In the genomic region with DNA sequence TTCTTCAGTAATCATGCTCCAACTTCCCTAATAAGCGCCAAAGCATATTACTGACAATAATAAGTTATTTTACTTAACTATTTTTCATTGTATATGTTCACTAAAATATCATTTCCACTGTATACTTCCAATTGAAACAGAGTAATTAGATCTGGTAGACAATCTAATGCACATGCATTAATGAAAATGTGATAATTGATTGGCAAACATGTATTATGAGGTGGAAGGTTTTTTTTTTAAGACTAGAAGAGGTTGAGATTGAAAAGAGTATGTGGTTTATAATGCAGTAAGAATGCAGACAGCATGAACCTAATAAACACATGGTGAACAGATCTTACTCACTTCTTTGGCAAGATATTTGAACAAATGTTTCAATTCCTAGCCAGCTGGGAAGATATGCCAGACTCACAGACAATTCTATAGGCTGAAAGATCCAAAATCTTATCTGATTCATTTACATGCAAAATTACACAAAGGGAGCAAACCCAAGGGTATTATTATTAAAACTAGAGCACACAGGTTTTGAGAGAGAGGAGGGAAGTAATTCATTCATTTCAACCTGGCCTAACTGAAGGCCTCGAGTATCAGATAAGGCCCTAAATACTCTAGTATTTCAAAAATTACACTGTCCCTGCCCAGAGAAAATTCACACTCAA, we compare ENCODE assay signal across 8 cellular contexts. TPM values are rescaled to one million over a fixed set of nuclear protein-coding genes. Genes with fewer than 3 reads are reported as not detected.
DNase-seq lines count a peak whose midpoint lies in the region; ATAC-seq and TF ChIP-seq lines count a peak whose summit lies in the region.
"Had no signal": no experiment of that assay in that cellular context is flagged by ENCODE, and none has a peak within 500 bp of the region (broad histone marks: within the 10 kb centered on the region; RNA-seq: fewer than 3 reads in every experiment).

No MANE protein-coding gene starts in this region.

- 16 to 28% methylated on average over 2 of the region's 2 CpGs for WGBS in GM23248 (ENCODE audit: low coverage in 1 of 2, low lambda C conversion rate in 2 of 2, missing lambda C conversion rate in 2 of 2), 2 experiments

- H3K36me3 ChIP-seq in GM23248 (ENCODE audit: low read depth) (no peaks in the 10 kb centered on the region), SK-N-MC (ENCODE audit: insufficient read depth, low read length) (no peaks in the 10 kb centered on the region; the same call in 1 of the 2 replicates), skeletal muscle tissue (ENCODE audit: control insufficient read depth in 3 of 3, insufficient read depth in 3 of 3, low read length in 3 of 3) (no peaks in the 10 kb centered on the region)
- H3K36me3 ChIP-seq in CD4-positive, alpha-beta memory T cell (ENCODE audit: insufficient read depth, low read length): no peaks in the 10 kb centered on the region

- no peak for ATAC-seq in HG03439 (IDR thresholded peaks at IDR 0.05; ENCODE audit: unreplicated experiment)

- H3K9me3 Mint-ChIP-seq in CD4-positive, alpha-beta memory T cell: peaks cover 0 to 1% (median 0%) of the 10 kb centered on the region in 8 donors

- H3K27ac ChIP-seq in GM23248 (peak overlapping the region; percentile 93), SK-N-MC (peak overlapping the region; percentile 88), skeletal muscle tissue (ENCODE audit: low read depth, low read length) (peak overlapping the region; percentile 23)
- H3K27ac ChIP-seq in CD4-positive, alpha-beta memory T cell (ENCODE audit: low read depth, low read length): no peak overlapping the region

- intact Hi-C loops in CD4-positive, alpha-beta memory T cell (cut with micrococcal nuclease): loop anchor here (5.0 kb wide), 2 partner anchors 53 to 1143 kb away; partner anchors contain the start of gene ITPRID2

- peaks cover 56% of the 10 kb centered on the region for H3F3A ChIP-seq in GM23248 (ENCODE audit: insufficient read depth)

- H3K36me3 Mint-ChIP-seq in CD4-positive, alpha-beta memory T cell: no peaks in the 10 kb centered on the region

- no peaks in the 10 kb centered on the region for H3K27me3 ChIP-seq in GM23248 (replicated peaks; ENCODE audit: insufficient read depth)
- H3K27me3 ChIP-seq in skeletal muscle tissue (ENCODE audit: control insufficient read depth in 3 of 3, insufficient read depth in 3 of 3, low read length in 3 of 3): no peaks in the 10 kb centered on the region
- peaks cover 6% of the 10 kb centered on the region for H3K27me3 ChIP-seq in CD4-positive, alpha-beta memory T cell (ENCODE audit: insufficient read depth, low read length)

- H3K79me2 ChIP-seq in GM23248 (ENCODE audit: insufficient read depth): peaks cover 74% of the 10 kb centered on the region

- H3K9me2 ChIP-seq in GM23248 (ENCODE audit: insufficient read depth): no peaks in the 10 kb centered on the region

- peak overlapping the region; percentile 95 for H3K4me2 ChIP-seq in GM23248 (ENCODE audit: unreplicated experiment)

- H3K9ac ChIP-seq in GM23248 (peak overlapping the region; percentile 98), SK-N-MC (ENCODE audit: insufficient read length) (peak overlapping the region; percentile 76), skeletal muscle tissue (ENCODE audit: low read depth in 1 of 3, low read length in 3 of 3) (peak overlapping the region in 2 of 3 donors; percentile 33 to 87)

- DNase-seq in GM23248 (peak; percentile 88), SK-N-MC (ENCODE audit: low read depth, low spot score) (no peak), fibroblast of pulmonary artery (ENCODE audit: low read depth) (peak; percentile 63), SKM-1 treated with dmso at 0.1 percent for 144 hours (lab: John Stamatoyannopoulos, UW; ENCODE audit: unreplicated experiment) (no peak)
- DNase-seq in CD4-positive, alpha-beta memory T cell: no peak
- DNase-seq: NCI-H146 had no signal

- peak overlapping the region in 2 of 8 donors; percentile 3 to 45 for H3K4me3 Mint-ChIP-seq in CD4-positive, alpha-beta memory T cell

- peaks cover 12 to 13% of the 10 kb centered on the region in 2 donors for H3K27me3 Mint-ChIP-seq in CD4-positive, alpha-beta memory T cell

- no peak overlapping the region for H3K27ac Mint-ChIP-seq in CD4-positive, alpha-beta memory T cell

- POLR2A ChIA-PET in CD4-positive, alpha-beta memory T cell (lab: Charles Lee; ENCODE audit: partially characterized antibody): interaction anchor here (1.5 kb wide), 1 partner anchor 43 kb away, joined by 6 read pairs; the partner anchor contains the start of gene DUSP19

- H3K4me1 ChIP-seq in GM23248 (ENCODE audit: insufficient read depth): peaks cover 61% of the 10 kb centered on the region
- H3K4me1 ChIP-seq in skeletal muscle tissue (ENCODE audit: control insufficient read depth in 3 of 3, insufficient read depth in 3 of 3, low read length in 3 of 3): peaks cover 22 to 47% (median 39%) of the 10 kb centered on the region in 3 donors
- H3K4me1 ChIP-seq in CD4-positive, alpha-beta memory T cell (ENCODE audit: insufficient read depth, low read length): peaks cover 37% of the 10 kb centered on the region

- peaks cover 48% of the 10 kb centered on the region for H4K20me1 ChIP-seq in GM23248 (ENCODE audit: insufficient read depth)

- H3K4me1 Mint-ChIP-seq in CD4-positive, alpha-beta memory T cell: peaks cover 26 to 38% (median 32%) of the 10 kb centered on the region in 4 donors

- in situ Hi-C loops in GM23248 (cut with MboI): no loop called here

- H3K9me3 ChIP-seq in GM23248 (ENCODE audit: low read depth) (no peaks in the 10 kb centered on the region), SK-N-MC (ENCODE audit: low read depth, low read length) (no peaks in the 10 kb centered on the region), skeletal muscle tissue (ENCODE audit: control insufficient read depth in 3 of 3, low read length in 3 of 3) (no peaks in the 10 kb centered on the region)
- H3K9me3 ChIP-seq in CD4-positive, alpha-beta memory T cell (ENCODE audit: control insufficient read depth in 1 of 2, low read length in 2 of 2): no peaks in the 10 kb centered on the region

- no peak overlapping the region for H2AFZ ChIP-seq in GM23248

- CTCF ChIA-PET in CD4-positive, alpha-beta memory T cell (lab: Charles Lee; ENCODE audit: partially characterized antibody): no interaction called here

- TF ChIP-seq CTCF in fibroblast of pulmonary artery (IDR thresholded peaks at IDR 0.05; ENCODE audit: low read length, missing control alignments): no peak

- H3K4me3 ChIP-seq in GM23248 (peak overlapping the region; percentile 86), SK-N-MC (peak overlapping the region; percentile 79), fibroblast of pulmonary artery (replicated peaks; ENCODE audit: low read depth, low read length) (peak overlapping the region; percentile 86), skeletal muscle tissue (ENCODE audit: low read length in 3 of 3) (peak overlapping the region in 1 of 3 donors; percentile 12)
- no peak overlapping the region for H3K4me3 ChIP-seq in CD4-positive, alpha-beta memory T cell (ENCODE audit: low read length in 2 of 2)

RNA-seq across cellular contexts. Expression of gene NCKAP1, which starts 2.8 kb away (rescaled TPM):
- 169 and 201 TPM in 2 replicates for total RNA-seq in GM23248 (2014; rRNA removed; shearing (Covaris generic))
- polyA plus RNA-seq in GM23248 (2016; fragmentation: Nextera tagmentation; extraction: Ambion mirVana): 57.4 and 58.9 TPM in 2 replicates
- total RNA-seq in skeletal muscle tissue: 83.0 TPM
- 1 to 10 TPM; 4.9 to 6.3 TPM for total RNA-seq in CD4-positive, alpha-beta memory T cell
- polyA plus RNA-seq in CD4-positive, alpha-beta memory T cell: 1 to 10 TPM in 1 of 2 donors, under 1 TPM in 1; 0.24 to 1.5 TPM

RNA-seq across cellular contexts. Expression of gene DUSP19, which starts 43.1 kb away (rescaled TPM):
- total RNA-seq in GM23248 (2014; rRNA removed; shearing (Covaris generic)): 2.3 and 5.3 TPM in 2 replicates
- polyA plus RNA-seq in GM23248 (2016; fragmentation: Nextera tagmentation; extraction: Ambion mirVana): 1.1 and 1.8 TPM in 2 replicates
- total RNA-seq in skeletal muscle tissue: 2.1 TPM
- total RNA-seq in CD4-positive, alpha-beta memory T cell: 1 to 10 TPM; 3.3 to 3.7 TPM
- polyA plus RNA-seq in CD4-positive, alpha-beta memory T cell: 1 to 10 TPM in 1 of 2 donors, under 1 TPM in 1; 0.49 to 1.4 TPM

Comparison
In these comparisons a context has a peak if more than half of its experiments do, and no peak if none do; other contexts are left out.
1. DNase-seq: peak in GM23248 (single experiment) and fibroblast of pulmonary artery (single experiment); none in SK-N-MC (single experiment), SKM-1 treated with dmso at 0.1 percent for 144 hours (single experiment) and CD4-positive, alpha-beta memory T cell (0 of 5).
2. H3K4me3 ChIP-seq: peak in GM23248 (single experiment), SK-N-MC (single experiment) and fibroblast of pulmonary artery (single experiment); none in CD4-positive, alpha-beta memory T cell (0 of 2).
3. RNA of gene NCKAP1, which starts 2.8 kb away (total RNA-seq): 169 to 201 TPM in GM23248 and 83.0 TPM in skeletal muscle tissue (single experiment); 4.9 to 6.3 TPM in CD4-positive, alpha-beta memory T cell; every median in the first group is over 10 times any median in the second.
4. Peak in every context shown above with its lines, with median percentiles within 50 percentile points of each other: H3K9ac ChIP-seq.